Comparison of ENCODE assay signal across 14 cellular contexts in genomic region chr11:1151366-1152315, GRCh38. TPM values are rescaled to one million over a fixed set of nuclear protein-coding genes. Genes with fewer than 3 reads are reported as not detected.
A peak's percentile ranks its signal among the peaks of the same experiment; 100 is the strongest.
DNase-seq lines count a peak whose midpoint lies in the region; ATAC-seq lines count a peak whose summit lies in the region.
"Had no signal": no experiment of that assay in that cellular context is flagged by ENCODE, and none has a peak within 500 bp of the region (broad histone marks: within the 10 kb centered on the region; RNA-seq: fewer than 3 reads in every experiment).

No MANE protein-coding gene starts in this region.

- no peaks in the 10 kb centered on the region for H3K27me3 ChIP-seq in skeletal muscle satellite cell (ENCODE audit: control insufficient read depth, insufficient read depth, low read length)

- peak overlapping the region; percentile 42 for H3K9ac ChIP-seq in skeletal muscle satellite cell (ENCODE audit: low read depth, low read length)

- ATAC-seq in HG03442 (IDR thresholded peaks at IDR 0.05; ENCODE audit: unreplicated experiment) = no peak
- no peak for ATAC-seq in HG03460 (IDR thresholded peaks at IDR 0.05; ENCODE audit: unreplicated experiment)

- no peaks in the 10 kb centered on the region for H3K36me3 ChIP-seq in skeletal muscle satellite cell (ENCODE audit: insufficient read depth, low read length)

- peak; percentile 25 for DNase-seq in activated CD4-positive, CD25-positive, alpha-beta regulatory T cell treated with anti-CD3 and anti-CD28 coated beads, Interleukin-2, amount 50 U/mL, for 72 hours
- DNase-seq in activated CD4-positive, CD25-positive, alpha-beta regulatory T cell (lab: John Stamatoyannopoulos, UW) = no peak
- DNase-seq in NCI-H69 (lab: John Stamatoyannopoulos, UW) = peak; percentile 39
- peak; percentile 59 for DNase-seq in glomerular visceral epithelial cell (ENCODE audit: extremely low spot score)
- no peak for DNase-seq in NCI-H510A treated with DMSO at 0.1 percent for 48 hours (lab: John Stamatoyannopoulos, UW)
- DNase-seq: anterior cingulate cortex; effector memory CD4-positive, alpha-beta T cell; NCI-H1436 treated with DMSO at 0.1 percent for 48 hours had no signal

- H3K4me3 ChIP-seq in skeletal muscle satellite cell (ENCODE audit: low read length) = no peak overlapping the region

- H3K9me3 ChIP-seq in skeletal muscle satellite cell (replicated peaks; ENCODE audit: low read length) = no peaks in the 10 kb centered on the region

- H3K4me2 ChIP-seq in skeletal muscle satellite cell (ENCODE audit: low read length) = peak overlapping the region; percentile 53

- peaks cover 38% of the 10 kb centered on the region for H3K4me1 ChIP-seq in skeletal muscle satellite cell (ENCODE audit: control insufficient read depth, insufficient read depth, low read length)

RNA-seq across cellular contexts. Expression of gene MUC5AC, which starts 6.1 kb away (rescaled TPM):
- not detected in 2 replicates for total RNA-seq in skeletal muscle satellite cell (2012; rRNA removed)
- total RNA-seq: A673, HT1080, renal cortical epithelial cell had no signal

Comparison
In these comparisons a context has a peak if more than half of its experiments do, and no peak if none do; other contexts are left out.
1. DNase-seq: peak in activated CD4-positive, CD25-positive, alpha-beta regulatory T cell treated with anti-CD3 and anti-CD28 coated beads, Interleukin-2, amount 50 U/mL, for 72 hours (single experiment), NCI-H69 (single experiment) and glomerular visceral epithelial cell (single experiment); none in activated CD4-positive, CD25-positive, alpha-beta regulatory T cell (0 of 4) and NCI-H510A treated with DMSO at 0.1 percent for 48 hours (single experiment).